Comparison of ENCODE assay signal across 8 cellular contexts in the genomic region with DNA sequence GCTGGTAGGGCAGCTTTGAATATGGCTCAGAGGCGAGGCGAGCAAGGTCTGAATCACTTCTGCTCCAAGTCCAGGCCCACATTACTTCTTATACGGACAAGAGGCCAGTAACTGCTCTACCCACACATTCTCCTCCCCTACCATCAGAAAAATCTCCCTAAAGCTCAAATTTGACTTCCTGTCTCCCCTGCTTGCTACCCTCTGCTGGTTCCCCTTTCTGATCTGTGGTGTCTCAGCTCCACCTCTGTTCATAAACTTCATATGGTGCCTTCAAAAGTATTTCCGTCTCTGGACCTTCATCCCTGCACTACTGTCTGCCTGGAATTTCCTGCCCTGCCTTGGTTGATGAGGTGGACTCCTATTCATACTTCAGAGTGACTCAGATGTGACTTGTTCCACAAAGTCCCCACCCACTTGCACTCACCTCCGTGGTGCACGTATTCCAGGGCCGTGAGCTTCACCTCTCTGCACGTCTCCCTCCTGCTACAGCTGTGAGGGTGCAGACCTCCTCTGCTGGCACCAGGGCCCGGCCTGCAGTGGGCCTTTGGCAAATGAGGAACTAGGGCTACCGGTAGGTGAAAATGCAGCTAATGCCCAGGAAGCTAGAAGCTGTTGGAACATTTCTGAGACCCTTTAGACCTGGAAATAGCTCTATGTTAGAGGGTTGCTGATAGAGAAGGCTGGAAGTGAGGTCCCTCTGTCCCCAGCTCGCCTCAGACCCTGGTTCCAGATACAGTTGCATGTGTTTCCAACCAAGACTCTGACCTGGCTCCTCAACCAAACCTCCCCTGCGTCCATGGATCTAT. TPM values are rescaled to one million over a fixed set of nuclear protein-coding genes. Genes with fewer than 3 reads are reported as not detected.
DNase-seq lines count a peak whose midpoint lies in the region; ATAC-seq and TF ChIP-seq lines count a peak whose summit lies in the region.

No MANE protein-coding gene starts in this region.

- CTCF ChIA-PET in RWPE1 (lab: Yijun Ruan, JAX), result interaction anchor here (1.2 to 4.7 kb wide), 2 partner anchors 21 to 23 kb away, joined by 3 to 20 read pairs; no protein-coding TSS in a partner anchor

- peaks cover 60% of the 10 kb centered on the region for H3K4me1 Mint-ChIP-seq in stimulated activated naive CD8-positive, alpha-beta T cell treated with anti-CD3 and anti-CD28 coated beads, Interleukin-15, amount 100 ng/mL, for 72 hours

- H3K9me3 Mint-ChIP-seq in stimulated activated naive CD8-positive, alpha-beta T cell treated with anti-CD3 and anti-CD28 coated beads, Interleukin-15, amount 100 ng/mL, for 72 hours, result no peaks in the 10 kb centered on the region

- H3K9me3 ChIP-seq in lower lobe of right lung, result no peaks in the 10 kb centered on the region

- ATAC-seq in HG03066 (IDR thresholded peaks at IDR 0.05; ENCODE audit: low read depth, unreplicated experiment) (peak; percentile 62), lower lobe of right lung (peak; percentile 44 to 63)
- ATAC-seq in stimulated activated naive CD8-positive, alpha-beta T cell treated with anti-CD3 and anti-CD28 coated beads, Interleukin-15, amount 100 ng/mL, for 72 hours, result peak; percentile 93

- peak overlapping the region; percentile 75 to 90 for H3K27ac Mint-ChIP-seq in stimulated activated naive CD8-positive, alpha-beta T cell treated with anti-CD3 and anti-CD28 coated beads, Interleukin-15, amount 100 ng/mL, for 72 hours

- no peaks in the 10 kb centered on the region for H3K4me1 ChIP-seq in lower lobe of right lung

- peak; percentile 32 for DNase-seq in activated gamma-delta T cell treated with Interleukin-2 at 50 U/mL for 16 hours
- DNase-seq in activated gamma-delta T cell (lab: John Stamatoyannopoulos, UW), result no peak
- DNase-seq in RWPE1 (ENCODE audit: low spot score), result peak; percentile 93
- DNase-seq in activated effector memory CD4-positive, alpha-beta T cell treated with Interleukin-2 at 50 U/mL for 16 hours, result peak; percentile 27
- DNase-seq in lower lobe of right lung, result no peak
- DNase-seq in stimulated activated naive CD8-positive, alpha-beta T cell treated with anti-CD3 and anti-CD28 coated beads, Interleukin-15, amount 100 ng/mL, for 72 hours, result peak; percentile 60 to 80
- no peak for DNase-seq in DMS 273 (lab: John Stamatoyannopoulos, UW; ENCODE audit: unreplicated experiment)

- H3K36me3 ChIP-seq in lower lobe of right lung, result no peaks in the 10 kb centered on the region

- no peak overlapping the region for H3K4me3 ChIP-seq in lower lobe of right lung

- H3K27ac ChIP-seq in RWPE1 (peak overlapping the region; percentile 97), lower lobe of right lung (no peak overlapping the region)

- TF ChIP-seq CTCF in RWPE1 (conservative IDR thresholded peaks at IDR 0.05; ENCODE audit: low read depth) (no peak), lower lobe of right lung (IDR thresholded peaks at IDR 0.05) (no peak)

- no peaks in the 10 kb centered on the region for H3K27me3 ChIP-seq in lower lobe of right lung (ENCODE audit: low read depth)

- intact Hi-C loops in lower lobe of right lung (cut with DNase I), result no loop called here

- peak overlapping the region; percentile 64 to 65 for H3K4me3 Mint-ChIP-seq in stimulated activated naive CD8-positive, alpha-beta T cell treated with anti-CD3 and anti-CD28 coated beads, Interleukin-15, amount 100 ng/mL, for 72 hours

- POLR2A ChIA-PET in RWPE1 (lab: Yijun Ruan, JAX; ENCODE audit: low non-redundant PET), result interaction anchor here (0.5 to 1.4 kb wide), 4 partner anchors 8 to 42 kb away, joined by 3 to 10 read pairs (median 4); no protein-coding TSS in a partner anchor

- H3K27me3 Mint-ChIP-seq in stimulated activated naive CD8-positive, alpha-beta T cell treated with anti-CD3 and anti-CD28 coated beads, Interleukin-15, amount 100 ng/mL, for 72 hours, result no peaks in the 10 kb centered on the region

RNA-seq across cellular contexts. Expression of a gene that starts 24.6 kb away (rescaled TPM):
- total RNA-seq in lower lobe of right lung, result 64.2 TPM

RNA-seq across cellular contexts. Expression of a gene that starts 41.0 kb away (rescaled TPM):
- 1,739 TPM for total RNA-seq in lower lobe of right lung

Comparison
In these comparisons a context has a peak if more than half of its experiments do, and no peak if none do; other contexts are left out.
1. DNase-seq: peak in activated gamma-delta T cell treated with Interleukin-2 at 50 U/mL for 16 hours (single experiment), RWPE1 (single experiment), activated effector memory CD4-positive, alpha-beta T cell treated with Interleukin-2 at 50 U/mL for 16 hours (single experiment) and stimulated activated naive CD8-positive, alpha-beta T cell treated with anti-CD3 and anti-CD28 coated beads, Interleukin-15, amount 100 ng/mL, for 72 hours (2 of 2); none in activated gamma-delta T cell (single experiment), lower lobe of right lung (single experiment) and DMS 273 (single experiment).
2. Peak in every context shown above with its lines, with median percentiles within 50 percentile points of each other: ATAC-seq.